Comparison of ENCODE assay signal across 1 cellular context in genomic region chr10:101783736-101784118, GRCh38.
TF ChIP-seq lines count a peak whose summit lies in the region.

No MANE protein-coding gene starts in this region.

TF ChIP-seq in K562, 482 proteins besides CTCF, POLR2A, EP300 and RAD21:
- TF ChIP-seq ZBTB12 (CRISPR knock-in tag; IDR thresholded peaks at IDR 0.05) (no peak), CAMTA2 (CRISPR knock-in tag; conservative IDR thresholded peaks at IDR 0.05) (no peak), SAFB (IDR thresholded peaks at IDR 0.05; ENCODE audit: borderline replicate concordance, low read depth, low read length) (no peak), TEAD1 (CRISPR knock-in tag; IDR thresholded peaks at IDR 0.05) (0 out of 4 replicates have a peak, but pooled peaks of 1 of the 2 experiments have one; percentile 26), CTCFL (IDR thresholded peaks at IDR 0.05; ENCODE audit: borderline replicate concordance, insufficient read depth, low read depth, low read length, poor library complexity, severe bottlenecking) (no peak), ZNF57 (CRISPR knock-in tag; IDR thresholded peaks at IDR 0.05) (no peak), MEIS2 (IDR thresholded peaks at IDR 0.05; ENCODE audit: partially characterized antibody) (no peak), SRSF9 (IDR thresholded peaks at IDR 0.05; ENCODE audit: borderline replicate concordance, low read depth, low read length) (no peak), HCFC1 (IDR thresholded peaks at IDR 0.05; ENCODE audit: low read depth, low read length) (no peak), RFX7 (CRISPR knock-in tag; IDR thresholded peaks at IDR 0.05) (no peak), RCOR1 (IDR thresholded peaks at IDR 0.05; ENCODE audit: borderline replicate concordance in 1 of 2, low read depth in 2 of 2, low read length in 2 of 2) (no peak), ZNF445 (CRISPR knock-in tag; IDR thresholded peaks at IDR 0.05; ENCODE audit: low read depth) (no peak), E2F8 (IDR thresholded peaks at IDR 0.05; ENCODE audit: low read depth, partially characterized antibody) (no peak), RBM14 (IDR thresholded peaks at IDR 0.05; ENCODE audit: borderline replicate concordance, insufficient read depth, low read depth, low read length) (no peak), TRIM25 (IDR thresholded peaks at IDR 0.05; ENCODE audit: borderline replicate concordance) (no peak), PRMT5 (CRISPR knock-in tag; IDR thresholded peaks at IDR 0.05) (no peak), HOMEZ (CRISPR knock-in tag; IDR thresholded peaks at IDR 0.05) (no peak), EGR1 (conservative IDR thresholded peaks at IDR 0.05) (peak; percentile 65), NFXL1 (CRISPR knock-in tag; IDR thresholded peaks at IDR 0.05) (no peak), ZNF212 (CRISPR knock-in tag; IDR thresholded peaks at IDR 0.05) (no peak), JUNB (CRISPR knock-in tag; conservative IDR thresholded peaks at IDR 0.05) (no peak), MYNN (IDR thresholded peaks at IDR 0.05) (peak; percentile 27; the same call in 1 of the 2 replicates), MYNN (CRISPR knock-in tag; IDR thresholded peaks at IDR 0.05) (no peak), ZNF324 (CRISPR knock-in tag; IDR thresholded peaks at IDR 0.05) (0 out of 2 replicates have a peak, but pooled peaks have one; percentile 7), ZNF436 (CRISPR knock-in tag; IDR thresholded peaks at IDR 0.05) (peak; percentile 45; the same call in 1 of the 2 replicates), ZFP1 (CRISPR knock-in tag; IDR thresholded peaks at IDR 0.05) (no peak), ZNF778 (CRISPR knock-in tag; IDR thresholded peaks at IDR 0.05) (no peak), BCL6 (CRISPR knock-in tag; IDR thresholded peaks at IDR 0.05) (no peak), HMBOX1 (IDR thresholded peaks at IDR 0.05) (peak; percentile 91), HSF4 (CRISPR knock-in tag; IDR thresholded peaks at IDR 0.05; ENCODE audit: borderline replicate concordance) (no peak), TAF15 (IDR thresholded peaks at IDR 0.05; ENCODE audit: low read depth, low read length) (no peak), POLR2H (tag; IDR thresholded peaks at IDR 0.05; ENCODE audit: low read depth) (no peak), RBM25 (IDR thresholded peaks at IDR 0.05; ENCODE audit: low read depth, low read length, severe bottlenecking) (no peak), CXXC5 (CRISPR knock-in tag; IDR thresholded peaks at IDR 0.05) (no peak), MTA3 (IDR thresholded peaks at IDR 0.05; ENCODE audit: borderline replicate concordance) (no peak), MCM2 (IDR thresholded peaks at IDR 0.05; ENCODE audit: low read depth) (no peak), PURB (CRISPR knock-in tag; IDR thresholded peaks at IDR 0.05; ENCODE audit: low read depth) (no peak), RHOXF2B (CRISPR knock-in tag; conservative IDR thresholded peaks at IDR 0.05) (0 out of 2 replicates have a peak, but pooled peaks have one; percentile 19), PHB2 (IDR thresholded peaks at IDR 0.05; ENCODE audit: low read depth) (no peak), ZNF121 (CRISPR knock-in tag; conservative IDR thresholded peaks at IDR 0.05) (no peak), VEZF1 (CRISPR knock-in tag; IDR thresholded peaks at IDR 0.05) (peak; percentile 17; the same call in 1 of the 2 replicates), POLR3A (IDR thresholded peaks at IDR 0.05; ENCODE audit: borderline replicate concordance, extremely low read depth, insufficient read depth, insufficient read length) (no peak), STAT5A (IDR thresholded peaks at IDR 0.05; ENCODE audit: borderline replicate concordance, low read length) (no peak), ILF3 (IDR thresholded peaks at IDR 0.05; ENCODE audit: borderline replicate concordance) (peak; percentile 72; the same call in 1 of the 2 replicates), ZC3H11A (IDR thresholded peaks at IDR 0.05; ENCODE audit: low read depth, low read length) (no peak), MTF1 (CRISPR knock-in tag; IDR thresholded peaks at IDR 0.05; ENCODE audit: borderline replicate concordance) (no peak), PKNOX1 (IDR thresholded peaks at IDR 0.05) (no peak), SP2 (IDR thresholded peaks at IDR 0.05; ENCODE audit: extremely low read depth, low read depth, low read length, poor library complexity, severe bottlenecking) (no peak), RBM22 (IDR thresholded peaks at IDR 0.05; ENCODE audit: low read depth, low read length, poor library complexity, severe bottlenecking) (no peak), POLR2AphosphoS2 (IDR thresholded peaks at IDR 0.05; ENCODE audit: low read length) (peak; percentile 92), DEAF1 (CRISPR knock-in tag; IDR thresholded peaks at IDR 0.05) (peak; percentile 5; the same call in 1 of the 2 replicates)
